Comparison of ENCODE assay signal across 22 cellular contexts in the genomic region with DNA sequence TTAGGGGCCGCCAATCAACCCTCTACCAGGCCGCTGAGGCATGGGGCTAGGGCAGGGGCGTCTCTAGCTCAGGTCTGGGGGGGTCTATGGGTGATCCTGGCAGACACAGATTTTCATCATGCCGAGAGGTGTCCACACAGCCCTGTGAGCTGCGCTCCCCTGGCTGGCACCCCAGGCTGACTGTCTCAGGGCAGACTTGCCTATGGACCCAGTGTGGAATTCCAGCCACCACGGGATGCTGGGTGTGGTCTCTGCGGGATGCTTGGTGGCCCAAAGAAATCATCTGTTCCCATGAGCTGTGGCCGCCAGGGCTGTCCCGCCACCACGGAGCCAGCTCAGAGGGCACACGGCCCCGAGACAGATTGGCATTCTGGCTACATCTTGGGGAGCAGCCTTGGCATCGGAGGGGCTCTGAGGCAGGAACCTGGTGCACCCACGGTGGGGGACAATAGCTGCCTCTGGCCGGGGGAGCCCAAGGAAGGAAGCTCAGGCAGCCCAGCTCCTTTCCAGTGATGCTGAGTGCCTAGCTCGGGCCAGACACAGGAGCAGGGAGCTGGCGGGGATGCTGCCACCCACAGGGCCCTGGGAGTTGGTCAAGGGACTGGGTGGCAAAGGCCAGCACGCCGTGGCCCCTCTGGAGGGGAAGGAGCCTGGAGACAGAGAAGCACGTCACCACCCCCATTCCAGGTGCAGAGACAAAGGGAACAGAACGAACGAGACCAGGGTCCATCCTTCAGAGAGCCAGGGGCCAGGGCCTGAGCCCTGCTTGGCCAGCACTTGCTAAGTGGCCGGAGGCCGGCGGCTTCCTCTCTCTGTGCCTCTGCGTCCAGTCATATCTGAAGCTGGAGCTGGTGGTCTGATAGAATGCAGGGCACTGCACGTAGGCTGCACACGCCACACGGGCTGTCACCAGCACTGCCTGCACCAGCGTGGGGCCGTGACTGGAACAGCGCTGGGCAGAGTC.
"Had no signal": no experiment of that assay in that cellular context is flagged by ENCODE, and none has a peak within 500 bp of the region (broad histone marks: within the 10 kb centered on the region; RNA-seq: fewer than 3 reads in every experiment).

No MANE protein-coding gene starts in this region.

- H3K27ac ChIP-seq: epithelial cell of prostate, esophagus muscularis mucosa, gastrocnemius medialis, neural progenitor cell, pancreas, psoas muscle, right lobe of liver, testis, tibial nerve had no signal

- H3K4me1 ChIP-seq: gastrocnemius medialis, pancreas, psoas muscle, right lobe of liver, testis, tibial nerve had no signal

- H3K9me3 Mint-ChIP-seq: central memory CD8-positive, alpha-beta T cell; naive thymus-derived CD8-positive, alpha-beta T cell; neural progenitor cell; stimulated activated naive B cell treated with anti-CD40 and anti-IgM and Interleukin-4, amounts not matched to agents 10 μg/mL and 1 μg/mL and 100 μg/mL, for 72 hours; stimulated activated naive CD8-positive, alpha-beta T cell treated with anti-CD3 and anti-CD28 coated beads, Interleukin-15, amount 100 ng/mL, for 72 hours had no signal

- H3K36me3 ChIP-seq: esophagus muscularis mucosa, gastrocnemius medialis, neural progenitor cell, pancreas, right lobe of liver, tibial nerve had no signal

- H3K4me3 ChIP-seq: esophagus muscularis mucosa, gastrocnemius medialis, neural progenitor cell, pancreas, psoas muscle, right lobe of liver, testis, tibial nerve had no signal

- H3K27ac Mint-ChIP-seq: naive thymus-derived CD8-positive, alpha-beta T cell; stimulated activated naive B cell treated with anti-CD40 and anti-IgM and Interleukin-4, amounts not matched to agents 10 μg/mL and 1 μg/mL and 100 μg/mL, for 72 hours had no signal

- FAIRE-seq: pancreas had no signal

- H3K27me3 Mint-ChIP-seq: stimulated activated naive CD8-positive, alpha-beta T cell treated with anti-CD3 and anti-CD28 coated beads, Interleukin-15, amount 100 ng/mL, for 72 hours had no signal

- H3K9ac ChIP-seq: neural progenitor cell had no signal

- H3K36me3 Mint-ChIP-seq: naive thymus-derived CD8-positive, alpha-beta T cell; neural progenitor cell; stimulated activated naive B cell treated with anti-CD40 and anti-IgM and Interleukin-4, amounts not matched to agents 10 μg/mL and 1 μg/mL and 100 μg/mL, for 72 hours had no signal

- H3K9me3 ChIP-seq: esophagus muscularis mucosa, gastrocnemius medialis, pancreas, psoas muscle, right lobe of liver, testis, tibial nerve had no signal

- H3K4me3 Mint-ChIP-seq: central memory CD8-positive, alpha-beta T cell; naive thymus-derived CD8-positive, alpha-beta T cell; neural progenitor cell; stimulated activated naive B cell treated with anti-CD40 and anti-IgM and Interleukin-4, amounts not matched to agents 10 μg/mL and 1 μg/mL and 100 μg/mL, for 72 hours; stimulated activated naive CD8-positive, alpha-beta T cell treated with anti-CD3 and anti-CD28 coated beads, Interleukin-15, amount 100 ng/mL, for 72 hours had no signal

- DNase-seq: effector memory CD4-positive, alpha-beta T cell; gastrocnemius medialis; left colon; left ventricle myocardium superior; mesendoderm; occipital lobe; psoas muscle; retina; stimulated activated CD4-positive, alpha-beta T cell treated with anti-CD3 and anti-CD28 coated beads, Interleukin-15, amount 100 ng/mL, for 24 hours; stimulated activated CD4-positive, alpha-beta T cell treated with anti-CD3 and anti-CD28 coated beads, Interleukin-1b, Interleukin-23, amount 100 ng/mL, for 48 hours; stimulated activated CD4-positive, alpha-beta T cell treated with anti-CD3 and anti-CD28 coated beads, Interleukin-4, amount 100 ng/mL, for 24 hours; stimulated activated naive B cell treated with anti-CD40 and anti-IgM and Interleukin-4, amounts not matched to agents 10 μg/mL and 1 μg/mL and 100 μg/mL, for 72 hours; stimulated activated naive CD8-positive, alpha-beta T cell treated with anti-CD3 and anti-CD28 coated beads, Interleukin-15, amount 100 ng/mL, for 72 hours; testis had no signal

- H3K4me1 Mint-ChIP-seq: central memory CD8-positive, alpha-beta T cell; stimulated activated naive CD8-positive, alpha-beta T cell treated with anti-CD3 and anti-CD28 coated beads, Interleukin-15, amount 100 ng/mL, for 72 hours had no signal
